Comparison of ENCODE assay signal across 8 cellular contexts in genomic region chr2:172847188-172847587, GRCh38.
"Had no signal": no experiment of that assay in that cellular context is flagged by ENCODE, and none has a peak within 500 bp of the region (broad histone marks: within the 10 kb centered on the region; RNA-seq: fewer than 3 reads in every experiment).

No MANE protein-coding gene starts in this region.

- FAIRE-seq: HepG2 had no signal

- H3K27ac ChIP-seq: GM23248, HL-60 had no signal

- ATAC-seq: HCT116, HepG2 had no signal

- H3K9me3 ChIP-seq: HAP-1 had no signal

- DNase-seq: GM23248, GOT3, H7, HFFc6 had no signal

- H3K4me1 ChIP-seq: HAP-1 had no signal

- H3K36me3 ChIP-seq: HAP-1 had no signal

- H3K4me3 ChIP-seq: GM23248, HAP-1 had no signal

- H2AFZ ChIP-seq: GM23248 had no signal

- H3K9ac ChIP-seq: GM23248 had no signal
